1 cellular context compared by ENCODE assay signal in genomic region chr17:21275579-21276339, GRCh38.
TF ChIP-seq lines count a peak whose summit lies in the region.

No MANE protein-coding gene starts in this region.

TF ChIP-seq in GM12878, 131 proteins besides CTCF, POLR2A, EP300 and RAD21 (continued from another document):
- TF ChIP-seq HDAC6 (IDR thresholded peaks at IDR 0.05; ENCODE audit: unreplicated experiment) (no peak), SP1 (IDR thresholded peaks at IDR 0.05; ENCODE audit: low read depth, low read length) (peak; percentile 76), NFIC (IDR thresholded peaks at IDR 0.05; ENCODE audit: low read depth, low read length) (no peak), SIX5 (IDR thresholded peaks at IDR 0.05; ENCODE audit: low read depth, low read length, severe bottlenecking) (no peak), FOXM1 (IDR thresholded peaks at IDR 0.05; ENCODE audit: low read depth, low read length) (no peak), SPI1 (IDR thresholded peaks at IDR 0.05; ENCODE audit: borderline replicate concordance, insufficient read depth, low read depth, low read length) (no peak), BCL3 (IDR thresholded peaks at IDR 0.05; ENCODE audit: borderline replicate concordance, insufficient read depth, low read depth, low read length, poor library complexity, severe bottlenecking) (no peak), NKRF (conservative IDR thresholded peaks at IDR 0.05) (no peak; the same call in 1 of the 2 replicates), NR2F1 (conservative IDR thresholded peaks at IDR 0.05) (peak; percentile 80), CREM (IDR thresholded peaks at IDR 0.05; ENCODE audit: low read depth) (no peak)
